ENCODE assay signal across 9 cellular contexts in genomic region chr3:143124683-143125520, GRCh38. TPM values are rescaled to one million over a fixed set of nuclear protein-coding genes. Genes with fewer than 3 reads are reported as not detected.
DNase-seq lines count a peak whose midpoint lies in the region; ATAC-seq and TF ChIP-seq lines count a peak whose summit lies in the region.
"Had no signal": no experiment of that assay in that cellular context is flagged by ENCODE, and none has a peak within 500 bp of the region (broad histone marks: within the 10 kb centered on the region; RNA-seq: fewer than 3 reads in every experiment).

No MANE protein-coding gene starts in this region.

- H3K27me3 ChIP-seq in PC-3 (ENCODE audit: low read length) (no peaks in the 10 kb centered on the region), suprapubic skin (peaks cover 21% of the 10 kb centered on the region), spleen (replicated peaks in 1 of 7) (peaks cover 0 to 23% (median 7%) of the 10 kb centered on the region in 7 donors), Karpas-422 (ENCODE audit: low read length) (no peaks in the 10 kb centered on the region)

- no TSS peak for BruUV-seq in PC-3 (replicated peaks; lab: Mats Ljungman, UMichigan)

- DNase-seq in activated naive CD4-positive, alpha-beta T cell treated with anti-CD3 and anti-CD28 coated beads for 36 hours, result no peak
- no peak for DNase-seq in activated naive CD4-positive, alpha-beta T cell treated with anti-CD3 and anti-CD28 coated beads, Interleukin-2, amount 50 U/mL, for 72 hours (ENCODE audit: low spot score in 2 of 2)
- DNase-seq in PC-3 (peak; percentile 40), immature natural killer cell (peak in 1 of 3 donors; percentile 14), suprapubic skin (ENCODE audit: low spot score in 2 of 2) (no peak), spleen (no peak), NOMO-1 treated with dmso at 0.1 percent for 144 hours (lab: John Stamatoyannopoulos, UW; ENCODE audit: unreplicated experiment) (no peak), Karpas-422 (no peak)

- H3K4me2 ChIP-seq in PC-3 (ENCODE audit: low read length), result peak overlapping the region; percentile 81
- H3K4me2 ChIP-seq in Karpas-422 (ENCODE audit: low read depth, low read length, poor library complexity, severe bottlenecking), result no peak overlapping the region

- H3K4me3 ChIP-seq in PC-3 (ENCODE audit: low read length) (peak overlapping the region; percentile 57), suprapubic skin (peak overlapping the region; percentile 5), spleen (peak overlapping the region in 1 of 8 donors; percentile 1), Karpas-422 (ENCODE audit: low read length) (no peak overlapping the region)
- H3K4me3 ChIP-seq: SK-N-MC had no signal

- H3F3A ChIP-seq in PC-3 (ENCODE audit: low read length, unreplicated experiment), result no peaks in the 10 kb centered on the region

- no peak for TF ChIP-seq CTCF in PC-3 (conservative IDR thresholded peaks at IDR 0.05; ENCODE audit: low read depth, low read length)
- no peak for TF ChIP-seq CTCF in suprapubic skin (IDR thresholded peaks at IDR 0.05)
- TF ChIP-seq CTCF in spleen (IDR thresholded peaks at IDR 0.05 in 8 of 11, conservative IDR thresholded peaks at IDR 0.05 in 3 of 11), result no peak

- no peak overlapping the region for H3K27ac Mint-ChIP-seq in activated naive CD4-positive, alpha-beta T cell treated with anti-CD3 and anti-CD28 coated beads for 36 hours
- no peak overlapping the region for H3K27ac Mint-ChIP-seq in activated naive CD4-positive, alpha-beta T cell treated with anti-CD3 and anti-CD28 coated beads, Interleukin-2, amount 50 U/mL, for 72 hours
- peak overlapping the region; percentile 86 to 97 (median 88) for H3K27ac Mint-ChIP-seq in immature natural killer cell

- CTCF ChIA-PET in activated naive CD4-positive, alpha-beta T cell treated with anti-CD3 and anti-CD28 coated beads for 36 hours (lab: Charles Lee), result interaction anchor here (1.2 to 1.8 kb wide), 6 partner anchors 10 to 550 kb away, joined by 3 to 8 read pairs (median 3); no protein-coding TSS in a partner anchor
- CTCF ChIA-PET in PC-3 (lab: Charles Lee), result interaction anchor here (0.7 kb wide), 1 partner anchor 54 kb away, joined by 3 read pairs; no protein-coding TSS in a partner anchor

- no peak for TF ChIP-seq POLR2A in suprapubic skin (IDR thresholded peaks at IDR 0.05)
- no peak for TF ChIP-seq POLR2A in spleen (IDR thresholded peaks at IDR 0.05)

- H3K9me2 ChIP-seq in PC-3 (replicated peaks; ENCODE audit: low read length), result no peaks in the 10 kb centered on the region
- no peaks in the 10 kb centered on the region for H3K9me2 ChIP-seq in Karpas-422 (replicated peaks; ENCODE audit: insufficient read depth, low read length)

- TF ChIP-seq EP300 in suprapubic skin (IDR thresholded peaks at IDR 0.05), result no peak

- H4K20me1 ChIP-seq in PC-3 (ENCODE audit: low read length) (no peaks in the 10 kb centered on the region), Karpas-422 (ENCODE audit: insufficient read depth, low read depth, low read length) (peaks cover 30% of the 10 kb centered on the region; the same call in 1 of the 2 replicates)

- no peaks in the 10 kb centered on the region for H3K9me3 Mint-ChIP-seq in activated naive CD4-positive, alpha-beta T cell treated with anti-CD3 and anti-CD28 coated beads for 36 hours
- H3K9me3 Mint-ChIP-seq in activated naive CD4-positive, alpha-beta T cell treated with anti-CD3 and anti-CD28 coated beads, Interleukin-2, amount 50 U/mL, for 72 hours, result no peaks in the 10 kb centered on the region
- H3K9me3 Mint-ChIP-seq in immature natural killer cell, result no peaks in the 10 kb centered on the region

- H3K4me3 Mint-ChIP-seq in activated naive CD4-positive, alpha-beta T cell treated with anti-CD3 and anti-CD28 coated beads for 36 hours, result peak overlapping the region; percentile 14
- peak overlapping the region; percentile 84 to 95 (median 92) for H3K4me3 Mint-ChIP-seq in immature natural killer cell

- H3K27me3 Mint-ChIP-seq in activated naive CD4-positive, alpha-beta T cell treated with anti-CD3 and anti-CD28 coated beads for 36 hours (ENCODE audit: low read depth), result no peaks in the 10 kb centered on the region
- H3K27me3 Mint-ChIP-seq in immature natural killer cell (ENCODE audit: low read depth in 3 of 3), result peaks cover 8 to 22% (median 13%) of the 10 kb centered on the region in 3 donors

- H3K27ac ChIP-seq in PC-3 (ENCODE audit: low read length) (0 out of 2 replicates have a peak overlapping the region, but pooled peaks have one; percentile 6), suprapubic skin (no peak overlapping the region), spleen (no peak overlapping the region), Karpas-422 (ENCODE audit: low read length) (no peak overlapping the region)
- H3K27ac ChIP-seq: SK-N-MC had no signal

- no peaks in the 10 kb centered on the region for H3K36me3 ChIP-seq in PC-3 (ENCODE audit: low read depth, low read length)
- no peaks in the 10 kb centered on the region for H3K36me3 ChIP-seq in suprapubic skin
- H3K36me3 ChIP-seq in spleen, result peaks cover 0 to 12% (median 8%) of the 10 kb centered on the region in 6 donors
- H3K36me3 ChIP-seq in Karpas-422 (ENCODE audit: insufficient read depth, low read length), result peaks cover 11% of the 10 kb centered on the region

- 67% methylated on average over 8 of the region's 8 CpGs for WGBS in suprapubic skin
- 76 to 87% (median 82%) methylated on average over 8 of the region's 8 CpGs for WGBS in spleen, 5 donors

- H2AFZ ChIP-seq in PC-3 (ENCODE audit: low read length) (peak overlapping the region; percentile 69; the same call in 1 of the 2 replicates), Karpas-422 (ENCODE audit: low read length) (no peak overlapping the region)

- H3K9me3 ChIP-seq in PC-3 (ENCODE audit: low read length) (no peaks in the 10 kb centered on the region), suprapubic skin (no peaks in the 10 kb centered on the region), spleen (no peaks in the 10 kb centered on the region), Karpas-422 (ENCODE audit: low read length) (no peaks in the 10 kb centered on the region)

- ATAC-seq in activated naive CD4-positive, alpha-beta T cell treated with anti-CD3 and anti-CD28 coated beads, Interleukin-2, amount 50 U/mL, for 72 hours, result no peak
- peak; percentile 49 for ATAC-seq in PC-3

- peaks cover 11% of the 10 kb centered on the region for H3K4me1 ChIP-seq in PC-3 (ENCODE audit: insufficient read depth, low read length)
- peaks cover 14% of the 10 kb centered on the region for H3K4me1 ChIP-seq in suprapubic skin
- peaks cover 6 to 70% (median 49%) of the 10 kb centered on the region in 6 donors for H3K4me1 ChIP-seq in spleen
- peaks cover 67% of the 10 kb centered on the region for H3K4me1 ChIP-seq in Karpas-422 (ENCODE audit: low read length)

- H3K79me2 ChIP-seq in PC-3 (ENCODE audit: low read length) (no peaks in the 10 kb centered on the region), Karpas-422 (ENCODE audit: low read length) (peaks cover 3% of the 10 kb centered on the region; the same call in 1 of the 2 replicates)

- POLR2A ChIA-PET in PC-3 (lab: Charles Lee; ENCODE audit: unreplicated experiment), result interaction anchor here (0.6 kb wide), 2 partner anchors 124 to 213 kb away, joined by 5 read pairs; no protein-coding TSS in a partner anchor

- intact Hi-C loops in activated naive CD4-positive, alpha-beta T cell treated with anti-CD3 and anti-CD28 coated beads for 36 hours (cut with micrococcal nuclease), result loop anchor here (5.0 kb wide), 2 partner anchors 307 to 412 kb away; no protein-coding TSS in a partner anchor
- intact Hi-C loops in PC-3 (cut with micrococcal nuclease) (loop anchor here (1.0 to 10.0 kb wide), 5 partner anchors 157 to 640 kb away; no protein-coding TSS in a partner anchor), spleen (cut with DNase I; ENCODE audit: low total_unique reads) (loop anchor here (10.0 kb wide), 1 partner anchor 550 kb away; no protein-coding TSS in a partner anchor)

- peaks cover 6% of the 10 kb centered on the region for H3K36me3 Mint-ChIP-seq in activated naive CD4-positive, alpha-beta T cell treated with anti-CD3 and anti-CD28 coated beads for 36 hours (ENCODE audit: low read depth)
- H3K36me3 Mint-ChIP-seq in activated naive CD4-positive, alpha-beta T cell treated with anti-CD3 and anti-CD28 coated beads, Interleukin-2, amount 50 U/mL, for 72 hours, result peaks cover 0 to 7% of the 10 kb centered on the region in 2 donors
- peaks cover 15 to 48% (median 36%) of the 10 kb centered on the region in 3 donors for H3K36me3 Mint-ChIP-seq in immature natural killer cell

- H3K4me1 Mint-ChIP-seq in activated naive CD4-positive, alpha-beta T cell treated with anti-CD3 and anti-CD28 coated beads for 36 hours (ENCODE audit: low read depth), result peaks cover 39% of the 10 kb centered on the region
- peaks cover 78 to 86% of the 10 kb centered on the region in 2 donors for H3K4me1 Mint-ChIP-seq in immature natural killer cell

- no peak overlapping the region for H3K9ac ChIP-seq in PC-3 (ENCODE audit: low read length)
- no peak overlapping the region for H3K9ac ChIP-seq in Karpas-422 (ENCODE audit: low read length)

RNA-seq across cellular contexts. Expression of gene CHST2, which starts 5.3 kb away (rescaled TPM):
- 1 to 10 TPM; 4.2 to 4.4 TPM for total RNA-seq in activated naive CD4-positive, alpha-beta T cell treated with anti-CD3 and anti-CD28 coated beads for 36 hours
- 1 to 10 TPM; 1.9 to 8.0 TPM for total RNA-seq in activated naive CD4-positive, alpha-beta T cell treated with anti-CD3 and anti-CD28 coated beads, Interleukin-2, amount 50 U/mL, for 72 hours
- total RNA-seq in PC-3 (2014; rRNA removed) (6.7 and 7.3 TPM in 2 replicates), suprapubic skin (10 to 100 TPM in 1 of 4 donors, 1 to 10 TPM in 3; 2.4 to 22.8 (median 5.3) TPM), spleen (10 to 100 TPM; 25.9 to 46.6 (median 32.6) TPM)
- polyA plus RNA-seq in immature natural killer cell (100 to 1,000 TPM; 105 to 117 (median 116) TPM), spleen (10 to 100 TPM in 2 of 3 donors, 1 to 10 TPM in 1; 8.5 to 15.4 (median 11.9) TPM)
- total RNA-seq in Karpas-422 (2014; rRNA removed; shearing (Covaris generic); ENCODE audit: low replicate concordance), result 14.3 and 23.8 TPM in 2 replicates

Comparison
In these comparisons a context has a peak if more than half of its experiments do, and no peak if none do; other contexts are left out.
1. H3K27ac Mint-ChIP-seq: peak in immature natural killer cell (6 of 6); none in activated naive CD4-positive, alpha-beta T cell treated with anti-CD3 and anti-CD28 coated beads for 36 hours (single experiment) and activated naive CD4-positive, alpha-beta T cell treated with anti-CD3 and anti-CD28 coated beads, Interleukin-2, amount 50 U/mL, for 72 hours (0 of 2).